Comparison of ENCODE assay signal across 15 cellular contexts in genomic region chr17:31917065-31917529, GRCh38. TPM values are rescaled to one million over a fixed set of nuclear protein-coding genes. Genes with fewer than 3 reads are reported as not detected.
DNase-seq lines count a peak whose midpoint lies in the region; ATAC-seq and TF ChIP-seq lines count a peak whose summit lies in the region.
"Had no signal": no experiment of that assay in that cellular context is flagged by ENCODE, and none has a peak within 500 bp of the region (broad histone marks: within the 10 kb centered on the region; RNA-seq: fewer than 3 reads in every experiment).

No MANE protein-coding gene starts in this region.

- CTCF ChIA-PET in activated B cell treated with CpG ODN at 0.5 μM for 24 hours (lab: Charles Lee): no interaction called here

- H3K27me3 Mint-ChIP-seq in activated B cell treated with CpG ODN at 0.5 μM for 24 hours: peaks cover 24% of the 10 kb centered on the region

- POLR2A ChIA-PET in activated B cell treated with CpG ODN at 0.5 μM for 24 hours (lab: Charles Lee): no interaction called here

- H3K4me3 ChIP-seq in GM06990 (replicated peaks; ENCODE audit: low read depth, low read length) (no peak overlapping the region), rectal smooth muscle tissue (ENCODE audit: low read length) (peak overlapping the region; percentile 44)

- no peaks in the 10 kb centered on the region for H3K27me3 ChIP-seq in GM06990 (replicated peaks; ENCODE audit: control insufficient read depth, insufficient read depth, low read length)
- H3K27me3 ChIP-seq in rectal smooth muscle tissue (ENCODE audit: control insufficient read depth, insufficient read depth, low read length): peaks cover 3% of the 10 kb centered on the region

- intact Hi-C loops in activated B cell treated with CpG ODN at 0.5 μM for 24 hours (cut with micrococcal nuclease): no loop called here

- H3K9ac ChIP-seq in rectal smooth muscle tissue (ENCODE audit: low read length): no peak overlapping the region

- H3K36me3 ChIP-seq in GM06990 (ENCODE audit: control insufficient read depth, insufficient read depth, low read length) (no peaks in the 10 kb centered on the region), rectal smooth muscle tissue (ENCODE audit: control insufficient read depth, insufficient read depth, low read length) (no peaks in the 10 kb centered on the region)

- no peaks in the 10 kb centered on the region for H3K4me1 ChIP-seq in rectal smooth muscle tissue (ENCODE audit: control insufficient read depth, insufficient read depth, low read length)

- DNase-seq in GM06990 (ENCODE audit: extremely low read depth, insufficient read length) (peak; percentile 13), activated B cell treated with CpG ODN at 0.5 μM for 24 hours (no peak), germinal center (ENCODE audit: low spot score) (peak; percentile 35), dedifferentiated amniotic fluid mesenchymal stem cell (ENCODE audit: extremely low spot score) (no peak), 8988T (no peak)
- DNase-seq: C1 segment of cervical spinal cord; cerebellar nuclear complex; KG1; mammary epithelial cell; nucleus accumbens; stimulated activated CD4-positive, alpha-beta T cell treated with anti-CD3 and anti-CD28 coated beads, Interleukin-15, amount 100 ng/mL, for 24 hours had no signal

- H3K4me3 Mint-ChIP-seq in activated B cell treated with CpG ODN at 0.5 μM for 24 hours: no peak overlapping the region

- no peaks in the 10 kb centered on the region for H3K36me3 Mint-ChIP-seq in activated B cell treated with CpG ODN at 0.5 μM for 24 hours (ENCODE audit: low read depth)

- H3K4me1 Mint-ChIP-seq in activated B cell treated with CpG ODN at 0.5 μM for 24 hours: peaks cover 7% of the 10 kb centered on the region

- H3K27ac ChIP-seq in rectal smooth muscle tissue (ENCODE audit: low read depth, low read length): no peak overlapping the region

- no peaks in the 10 kb centered on the region for H3K9me3 Mint-ChIP-seq in activated B cell treated with CpG ODN at 0.5 μM for 24 hours

- ATAC-seq in activated B cell treated with CpG ODN at 0.5 μM for 24 hours (ENCODE audit: low read depth) (peak; percentile 34), GM21526 (IDR thresholded peaks at IDR 0.05; ENCODE audit: low FRiP score, unreplicated experiment) (no peak), GM21367 (IDR thresholded peaks at IDR 0.05; ENCODE audit: unreplicated experiment) (no peak)
- ATAC-seq: SK-N-SH treated with all-trans-retinoic acid at 6 μM for 48 hours had no signal

- TF ChIP-seq CTCF in GM06990 (IDR thresholded peaks at IDR 0.05; ENCODE audit: insufficient read depth, low read length, poor library complexity, severe bottlenecking) (no peak), activated B cell treated with CpG ODN at 0.5 μM for 24 hours (IDR thresholded peaks at IDR 0.05) (no peak)

- H3K27ac Mint-ChIP-seq in activated B cell treated with CpG ODN at 0.5 μM for 24 hours: no peak overlapping the region

RNA-seq across cellular contexts. Expression of gene UTP6, which starts 15.6 kb away (rescaled TPM):
- 117 and 124 TPM in 2 replicates for total RNA-seq in activated B cell treated with CpG ODN at 0.5 μM for 24 hours

RNA-seq across cellular contexts. Expression of gene SUZ12, which starts 19.7 kb away (rescaled TPM):
- total RNA-seq in activated B cell treated with CpG ODN at 0.5 μM for 24 hours: 36.2 and 38.2 TPM in 2 replicates

RNA-seq across cellular contexts. Expression of gene COPRS, which starts 58.1 kb away (rescaled TPM):
- total RNA-seq in activated B cell treated with CpG ODN at 0.5 μM for 24 hours: 27.0 and 28.8 TPM in 2 replicates

Comparison
In these comparisons a context has a peak if more than half of its experiments do, and no peak if none do; other contexts are left out.
1. DNase-seq: peak in GM06990 (single experiment) and germinal center (single experiment); none in activated B cell treated with CpG ODN at 0.5 μM for 24 hours (single experiment), dedifferentiated amniotic fluid mesenchymal stem cell (single experiment) and 8988T (single experiment).